Comparison of ENCODE assay signal across 22 cellular contexts in the genomic region with DNA sequence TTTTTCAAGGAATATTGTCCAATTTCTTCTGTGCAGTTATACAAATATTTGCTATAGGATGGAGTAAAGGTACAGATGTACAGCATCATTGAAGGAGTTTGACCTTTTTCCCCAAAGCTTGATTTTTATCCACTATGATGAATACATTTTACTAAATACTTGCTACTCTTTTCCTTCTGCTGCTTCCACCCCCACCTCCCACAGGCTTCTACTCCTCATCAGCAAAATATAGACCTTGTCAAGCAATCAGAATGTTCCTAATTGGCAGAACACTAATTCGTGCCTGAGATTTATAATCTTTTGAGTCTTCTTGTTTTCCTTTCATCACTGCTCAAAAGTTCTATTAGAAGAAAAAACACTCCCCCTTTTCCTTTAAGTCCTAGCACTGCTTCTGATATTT. TPM values are rescaled to one million over a fixed set of nuclear protein-coding genes. Genes with fewer than 3 reads are reported as not detected.
DNase-seq lines count a peak whose midpoint lies in the region; ATAC-seq and TF ChIP-seq lines count a peak whose summit lies in the region.
"Had no signal": no experiment of that assay in that cellular context is flagged by ENCODE, and none has a peak within 500 bp of the region (broad histone marks: within the 10 kb centered on the region; RNA-seq: fewer than 3 reads in every experiment).

No MANE protein-coding gene starts in this region.

- H3K4me2 ChIP-seq in BLaER1 treated with 17β-estradiol and CSF1 and Interleukin-3, amounts not matched to agents 10 nM and 100 nM: peak overlapping the region in 9 of 11 experiments; percentile 66 to 97 (median 87); a peak in 11 of 22 replicates
- peak overlapping the region; percentile 82; the same call in 1 of the 2 replicates for H3K4me2 ChIP-seq in DND-41 (ENCODE audit: insufficient read depth, low read length)
- H3K4me2 ChIP-seq in mammary epithelial cell (ENCODE audit: insufficient read depth, low read depth, low read length): no peak overlapping the region

- no peak for ATAC-seq in DND-41 (ENCODE audit: insufficient read depth, low read depth)
- ATAC-seq in activated T-helper 17 cell treated with anti-CD3 and anti-CD28 coated beads, Interleukin-2, amount 50 U/mL, for 72 hours (replicated peaks): no peak
- ATAC-seq: HCT116, left lobe of liver had no signal

- no peak overlapping the region for H3K27ac ChIP-seq in BLaER1 treated with 17β-estradiol and CSF1 and Interleukin-3, amounts not matched to agents 10 nM and 100 nM
- H3K27ac ChIP-seq in DND-41 (ENCODE audit: low read length): no peak overlapping the region
- no peak overlapping the region for H3K27ac ChIP-seq in mammary epithelial cell (ENCODE audit: insufficient read depth, low read depth, low read length)
- H3K27ac ChIP-seq: KMS-11, ovary, stomach had no signal

- no TSS peak for BruUV-seq in mammary epithelial cell (replicated peaks; lab: Mats Ljungman, UMichigan)

- intact Hi-C loops in mammary epithelial cell (cut with micrococcal nuclease): loop anchor here (10.0 kb wide), 1 partner anchor 522 kb away; the partner anchor contains the start of gene HNRNPD

- WGBS in mammary epithelial cell (ENCODE audit: low coverage, missing lambda C conversion rate): 95% methylated on average over 1 of the region's 1 CpG

- in situ Hi-C loops in mammary epithelial cell (cut with MboI; ENCODE audit: low sequenced_read_pairs in 2 of 2): no loop called here

- no peak overlapping the region for H2AFZ ChIP-seq in DND-41 (ENCODE audit: low read depth, low read length)
- no peak overlapping the region for H2AFZ ChIP-seq in mammary epithelial cell (ENCODE audit: low read depth, low read length)

- CTCF ChIA-PET in mammary epithelial cell (lab: Charles Lee; ENCODE audit: low non-redundant PET): no interaction called here

- TF ChIP-seq CTCF in DND-41 (IDR thresholded peaks at IDR 0.05; ENCODE audit: borderline replicate concordance, extremely low read depth, low read length, poor library complexity, severe bottlenecking): no peak
- TF ChIP-seq CTCF in nephron (IDR thresholded peaks at IDR 0.05; ENCODE audit: unreplicated experiment in 3 of 3): no peak
- TF ChIP-seq CTCF in mammary epithelial cell (conservative IDR thresholded peaks at IDR 0.05 in 1 of 2, IDR thresholded peaks at IDR 0.05 in 1 of 2; ENCODE audit: extremely low read depth in 1 of 2, insufficient read depth in 1 of 2, low read depth in 1 of 2, low read length in 2 of 2): no peak

- H3K79me2 ChIP-seq in DND-41 (ENCODE audit: insufficient read depth, low read length) (peaks cover 77% of the 10 kb centered on the region), mammary epithelial cell (ENCODE audit: insufficient read depth, low read length) (peaks cover 81% of the 10 kb centered on the region)

- peaks cover 24 to 55% (median 41%) of the 10 kb centered on the region in 10 experiments for H3K4me1 ChIP-seq in BLaER1 treated with 17β-estradiol and CSF1 and Interleukin-3, amounts not matched to agents 10 nM and 100 nM
- H3K4me1 ChIP-seq in DND-41 (ENCODE audit: insufficient read depth, low read length): peaks cover 64% of the 10 kb centered on the region
- peaks cover 6% of the 10 kb centered on the region for H3K4me1 ChIP-seq in mammary epithelial cell (ENCODE audit: insufficient read depth, low read length)

- no peaks in the 10 kb centered on the region for H3K9me3 ChIP-seq in BLaER1 treated with 17β-estradiol and CSF1 and Interleukin-3, amounts not matched to agents 10 nM and 100 nM (replicated peaks in 1 of 11)
- H3K9me3 ChIP-seq in DND-41 (ENCODE audit: insufficient read depth, low read length, severe bottlenecking) (no peaks in the 10 kb centered on the region), mammary epithelial cell (replicated peaks; ENCODE audit: insufficient read depth, low read length) (no peaks in the 10 kb centered on the region)
- H3K9me3 ChIP-seq: ovary, stomach had no signal

- peaks cover 9 to 60% (median 39%) of the 10 kb centered on the region in 11 experiments; a peak in 19 of 22 replicates for H4K20me1 ChIP-seq in BLaER1 treated with 17β-estradiol and CSF1 and Interleukin-3, amounts not matched to agents 10 nM and 100 nM
- peaks cover 18% of the 10 kb centered on the region; the same call in 1 of the 2 replicates for H4K20me1 ChIP-seq in DND-41 (ENCODE audit: insufficient read depth, low read length)
- H4K20me1 ChIP-seq in mammary epithelial cell (ENCODE audit: insufficient read depth, low read length): no peaks in the 10 kb centered on the region

- H3K9ac ChIP-seq in BLaER1 treated with 17β-estradiol and CSF1 and Interleukin-3, amounts not matched to agents 10 nM and 100 nM: peak overlapping the region in 1 of 11 experiments; percentile 22; a peak in 1 of 22 replicates
- H3K9ac ChIP-seq in DND-41 (ENCODE audit: low read depth, low read length): no peak overlapping the region
- H3K9ac ChIP-seq in mammary epithelial cell (ENCODE audit: insufficient read depth, low read length): no peak overlapping the region
- H3K9ac ChIP-seq: KMS-11 had no signal

- no peaks in the 10 kb centered on the region for H3K27me3 ChIP-seq in BLaER1 treated with 17β-estradiol and CSF1 and Interleukin-3, amounts not matched to agents 10 nM and 100 nM
- H3K27me3 ChIP-seq in DND-41 (ENCODE audit: insufficient read depth, low read length, poor library complexity) (no peaks in the 10 kb centered on the region), mammary epithelial cell (ENCODE audit: insufficient read depth, low read length) (no peaks in the 10 kb centered on the region)
- H3K27me3 ChIP-seq: dorsolateral prefrontal cortex, ovary, stomach had no signal

- H3K9me3 Mint-ChIP-seq in activated T-helper 17 cell treated with anti-CD3 and anti-CD28 coated beads, Interleukin-2, amount 50 U/mL, for 72 hours: no peaks in the 10 kb centered on the region
- no peaks in the 10 kb centered on the region for H3K9me3 Mint-ChIP-seq in nephron

- H3K27ac Mint-ChIP-seq in activated T-helper 17 cell treated with anti-CD3 and anti-CD28 coated beads, Interleukin-2, amount 50 U/mL, for 72 hours: no peak overlapping the region
- peak overlapping the region in 2 of 3 experiments; percentile 24 to 62 for H3K27ac Mint-ChIP-seq in nephron

- no peak for DNase-seq in DND-41
- DNase-seq in inferior parietal cortex (ENCODE audit: extremely low spot score): no peak
- no peak for DNase-seq in NK-92 treated with Interleukin-12 subunit alpha and Interleukin-12 subunit beta, amount 100 ng/mL, for 24 hours (lab: John Stamatoyannopoulos, UW)
- no peak for DNase-seq in mammary epithelial cell
- DNase-seq: activated CD4-positive, CD25-positive, alpha-beta regulatory T cell treated with anti-CD3 and anti-CD28 coated beads, Interleukin-2, amount 50 U/mL, for 72 hours; activated naive CD4-positive, alpha-beta T cell treated with anti-CD3 and anti-CD28 coated beads, Interleukin-2, amount 50 U/mL, for 16 hours; dorsolateral prefrontal cortex; GF-D8; NCI-H1092 treated with DMSO at 0.1 percent for 48 hours; NCI-H2081 treated with DMSO at 0.1 percent for 48 hours; NCI-H510A treated with DMSO at 0.1 percent for 48 hours; ovary; SHP77 treated with DMSO at 0.1 percent for 48 hours; stimulated activated CD4-positive, alpha-beta T cell treated with anti-CD3 and anti-CD28 coated beads, Interleukin-1b, Interleukin-23, amount 100 ng/mL, for 48 hours; stomach; T-helper 9 cell had no signal

- H3K4me1 Mint-ChIP-seq in activated T-helper 17 cell treated with anti-CD3 and anti-CD28 coated beads, Interleukin-2, amount 50 U/mL, for 72 hours: peaks cover 16% of the 10 kb centered on the region
- peaks cover 31% of the 10 kb centered on the region for H3K4me1 Mint-ChIP-seq in nephron

- dilution Hi-C loops in mammary epithelial cell (cut with HindIII; ENCODE audit: low sequenced_read_pairs): no loop called here

- no peak overlapping the region; a peak in 1 of 20 replicates for H3K4me3 ChIP-seq in BLaER1 treated with 17β-estradiol and CSF1 and Interleukin-3, amounts not matched to agents 10 nM and 100 nM
- H3K4me3 ChIP-seq in DND-41 (ENCODE audit: low read depth in 1 of 2, low read length in 2 of 2) (peak overlapping the region in 1 of 2 experiments; percentile 4; a peak in 1 of 4 replicates), mammary epithelial cell (replicated peaks in 1 of 3; ENCODE audit: insufficient read depth in 1 of 3, low read depth in 2 of 3, low read length in 3 of 3) (no peak overlapping the region)
- H3K4me3 ChIP-seq: ovary, stomach had no signal

- peak overlapping the region; percentile 5 for H3K4me3 Mint-ChIP-seq in activated T-helper 17 cell treated with anti-CD3 and anti-CD28 coated beads, Interleukin-2, amount 50 U/mL, for 72 hours
- H3K4me3 Mint-ChIP-seq in nephron: peak overlapping the region; percentile 34 to 43 (median 34)

- no peaks in the 10 kb centered on the region for H3K27me3 Mint-ChIP-seq in activated T-helper 17 cell treated with anti-CD3 and anti-CD28 coated beads, Interleukin-2, amount 50 U/mL, for 72 hours
- H3K27me3 Mint-ChIP-seq in nephron (ENCODE audit: low read depth): no peaks in the 10 kb centered on the region

- peaks cover 44 to 56% (median 51%) of the 10 kb centered on the region in 11 experiments for H3K36me3 ChIP-seq in BLaER1 treated with 17β-estradiol and CSF1 and Interleukin-3, amounts not matched to agents 10 nM and 100 nM
- H3K36me3 ChIP-seq in DND-41 (ENCODE audit: insufficient read depth, low read length): peaks cover 50% of the 10 kb centered on the region
- H3K36me3 ChIP-seq in mammary epithelial cell (ENCODE audit: insufficient read depth, low read length): peaks cover 10% of the 10 kb centered on the region
- H3K36me3 ChIP-seq: ovary had no signal

- peaks cover 6% of the 10 kb centered on the region for H3K36me3 Mint-ChIP-seq in activated T-helper 17 cell treated with anti-CD3 and anti-CD28 coated beads, Interleukin-2, amount 50 U/mL, for 72 hours (ENCODE audit: low read depth)
- peaks cover 26% of the 10 kb centered on the region for H3K36me3 Mint-ChIP-seq in nephron (ENCODE audit: low read depth)

RNA-seq across cellular contexts. Expression of gene THAP9, which starts 3.8 kb away (rescaled TPM):
- total RNA-seq in activated T-helper 17 cell treated with anti-CD3 and anti-CD28 coated beads, Interleukin-2, amount 50 U/mL, for 72 hours: 1 to 10 TPM; 1.5 to 1.9 TPM
- total RNA-seq in mammary epithelial cell: 1 to 10 TPM; 2.8 to 3.0 TPM
- polyA plus RNA-seq in mammary epithelial cell: 1.6 TPM
- polyA minus RNA-seq in mammary epithelial cell: not detected

RNA-seq across cellular contexts. Expression of gene SEC31A, which starts 5.8 kb away (rescaled TPM):
- 100 to 1,000 TPM in 1 of 2 donors, 10 to 100 TPM in 1; 82.6 to 124 TPM for total RNA-seq in activated T-helper 17 cell treated with anti-CD3 and anti-CD28 coated beads, Interleukin-2, amount 50 U/mL, for 72 hours
- 100 to 1,000 TPM; 204 to 225 TPM for total RNA-seq in mammary epithelial cell
- polyA plus RNA-seq in mammary epithelial cell: 149 TPM
- polyA minus RNA-seq in mammary epithelial cell: 157 TPM
